8 cellular contexts compared by ENCODE assay signal in genomic region chr5:96434201-96434645, GRCh38. TPM values are rescaled to one million over a fixed set of nuclear protein-coding genes. Genes with fewer than 3 reads are reported as not detected.
DNase-seq lines count a peak whose midpoint lies in the region; ATAC-seq and TF ChIP-seq lines count a peak whose summit lies in the region.

No MANE protein-coding gene starts in this region.

- DNase-seq in natural killer cell (no peak), NCI-H69 (lab: John Stamatoyannopoulos, UW) (peak; percentile 99), activated T-helper 1 cell treated with Interleukin-2 at 50 U/mL for 16 hours (ENCODE audit: low read depth) (peak; percentile 2), glomerular visceral epithelial cell (ENCODE audit: extremely low spot score) (peak; percentile 62), pons (ENCODE audit: low spot score) (peak; percentile 42)
- no peak for DNase-seq in natural killer cell treated with Interleukin-12 subunit alpha and Interleukin-12 subunit beta and Interleukin-15 and Interleukin-18, amount 100 ng/mL, for 72 hours (ENCODE audit: low spot score)
- no peak for DNase-seq in effector CD8-positive, alpha-beta T cell (lab: John Stamatoyannopoulos, UW)

- TF ChIP-seq CTCF in natural killer cell (IDR thresholded peaks at IDR 0.05) = no peak

- H3K27ac Mint-ChIP-seq in natural killer cell = no peak overlapping the region
- no peak overlapping the region for H3K27ac Mint-ChIP-seq in natural killer cell treated with Interleukin-12 subunit alpha and Interleukin-12 subunit beta and Interleukin-15 and Interleukin-18, amount 100 ng/mL, for 72 hours

- peaks cover 6 to 8% of the 10 kb centered on the region in 2 donors for H3K4me1 Mint-ChIP-seq in natural killer cell
- no peaks in the 10 kb centered on the region for H3K4me1 Mint-ChIP-seq in natural killer cell treated with Interleukin-12 subunit alpha and Interleukin-12 subunit beta and Interleukin-15 and Interleukin-18, amount 100 ng/mL, for 72 hours (ENCODE audit: low read depth in 2 of 2)

- H3K4me3 Mint-ChIP-seq in natural killer cell = no peak overlapping the region
- no peak overlapping the region for H3K4me3 Mint-ChIP-seq in natural killer cell treated with Interleukin-12 subunit alpha and Interleukin-12 subunit beta and Interleukin-15 and Interleukin-18, amount 100 ng/mL, for 72 hours

- H3K36me3 Mint-ChIP-seq in natural killer cell = peaks cover 15% of the 10 kb centered on the region
- H3K36me3 Mint-ChIP-seq in natural killer cell treated with Interleukin-12 subunit alpha and Interleukin-12 subunit beta and Interleukin-15 and Interleukin-18, amount 100 ng/mL, for 72 hours = peaks cover 13% of the 10 kb centered on the region

- H3K27me3 Mint-ChIP-seq in natural killer cell (ENCODE audit: low read depth in 2 of 2) = peaks cover 53 to 93% of the 10 kb centered on the region in 2 donors
- peaks cover 46 to 74% of the 10 kb centered on the region in 2 donors for H3K27me3 Mint-ChIP-seq in natural killer cell treated with Interleukin-12 subunit alpha and Interleukin-12 subunit beta and Interleukin-15 and Interleukin-18, amount 100 ng/mL, for 72 hours

- intact Hi-C loops in natural killer cell (cut with micrococcal nuclease) = no loop called here

- H3K9me3 Mint-ChIP-seq in natural killer cell = peaks cover 0 to 3% of the 10 kb centered on the region in 2 donors
- no peaks in the 10 kb centered on the region for H3K9me3 Mint-ChIP-seq in natural killer cell treated with Interleukin-12 subunit alpha and Interleukin-12 subunit beta and Interleukin-15 and Interleukin-18, amount 100 ng/mL, for 72 hours

- ATAC-seq in natural killer cell (peak; percentile 56 to 61 (median 57)), HG03280 (IDR thresholded peaks at IDR 0.05; ENCODE audit: unreplicated experiment) (peak; percentile 86)
- no peak for ATAC-seq in natural killer cell treated with Interleukin-12 subunit alpha and Interleukin-12 subunit beta and Interleukin-15 and Interleukin-18, amount 100 ng/mL, for 72 hours

RNA-seq across cellular contexts. Expression of gene PCSK1, which starts 1.2 kb away (rescaled TPM):
- not detected for total RNA-seq in natural killer cell
- not detected for total RNA-seq in natural killer cell treated with Interleukin-12 subunit alpha and Interleukin-12 subunit beta and Interleukin-15 and Interleukin-18, amount 100 ng/mL, for 72 hours

Comparison
In these comparisons a context has a peak if more than half of its experiments do, and no peak if none do; other contexts are left out.
1. ATAC-seq: peak in natural killer cell (3 of 3) and HG03280 (single experiment); none in natural killer cell treated with Interleukin-12 subunit alpha and Interleukin-12 subunit beta and Interleukin-15 and Interleukin-18, amount 100 ng/mL, for 72 hours (0 of 2).
2. DNase-seq: peak in NCI-H69 (single experiment), activated T-helper 1 cell treated with Interleukin-2 at 50 U/mL for 16 hours (single experiment), glomerular visceral epithelial cell (single experiment) and pons (single experiment); none in natural killer cell (single experiment), natural killer cell treated with Interleukin-12 subunit alpha and Interleukin-12 subunit beta and Interleukin-15 and Interleukin-18, amount 100 ng/mL, for 72 hours (single experiment) and effector CD8-positive, alpha-beta T cell (single experiment).